8 cellular contexts compared by ENCODE assay signal in the genomic region with DNA sequence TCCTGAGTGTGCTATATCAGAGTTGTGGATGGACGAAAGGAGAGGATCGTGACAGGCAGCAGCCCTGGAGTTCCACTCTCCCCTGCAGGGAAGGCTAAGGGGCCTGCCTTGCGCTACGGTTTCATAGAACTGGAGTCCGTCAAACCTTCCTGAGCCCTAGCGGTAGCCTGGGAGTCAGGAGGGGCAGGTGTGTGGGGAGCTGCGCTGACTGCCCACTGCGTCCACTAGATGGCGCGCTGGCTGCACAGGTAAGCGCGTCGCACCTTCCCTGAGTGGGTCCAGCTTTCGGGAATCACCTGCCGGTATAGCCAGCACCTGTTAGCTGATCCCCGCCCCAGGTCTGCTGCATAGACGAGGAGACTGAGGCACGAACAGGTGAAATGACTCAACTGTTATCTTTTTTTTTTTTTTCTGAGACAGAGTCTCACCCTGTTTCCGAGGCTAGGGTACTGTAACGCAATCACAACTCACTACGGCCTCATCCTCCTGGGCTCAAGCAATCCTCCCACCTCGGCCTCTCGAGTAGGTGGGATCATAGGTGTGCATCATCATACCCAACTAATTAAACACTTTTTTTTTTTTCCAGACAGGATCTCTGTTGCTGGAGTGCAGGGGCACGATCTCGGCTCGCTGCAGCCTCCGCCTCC. TPM values are rescaled to one million over a fixed set of nuclear protein-coding genes. Genes with fewer than 3 reads are reported as not detected.
DNase-seq lines count a peak whose midpoint lies in the region; ATAC-seq and TF ChIP-seq lines count a peak whose summit lies in the region.

No MANE protein-coding gene starts in this region.

- WGBS in lower leg skin, 2 donors = 29 to 35% methylated on average over 26 to 27 of the region's 27 CpGs

- no peak overlapping the region for H3K27ac ChIP-seq in RWPE2 (ENCODE audit: poor library complexity, severe bottlenecking)

- no peaks in the 10 kb centered on the region for H3K36me3 ChIP-seq in RWPE2 (ENCODE audit: low read depth)

- H3K27ac Mint-ChIP-seq in activated naive CD4-positive, alpha-beta T cell treated with anti-CD3 and anti-CD28 coated beads, Interleukin-2, amount 10 ng/mL, durations not matched to agents 7 days and 5 days = no peak overlapping the region

- no peaks in the 10 kb centered on the region for H3K9me3 ChIP-seq in RWPE2 (ENCODE audit: severe bottlenecking)

- no peaks in the 10 kb centered on the region for H3K4me1 Mint-ChIP-seq in activated naive CD4-positive, alpha-beta T cell treated with anti-CD3 and anti-CD28 coated beads, Interleukin-2, amount 10 ng/mL, durations not matched to agents 7 days and 5 days

- TF ChIP-seq CTCF in GM10248 (IDR thresholded peaks at IDR 0.05; ENCODE audit: control extremely low read depth, extremely low read depth, low read depth, missing control alignments) (peak; percentile 95), RWPE2 (IDR thresholded peaks at IDR 0.05; ENCODE audit: poor library complexity, severe bottlenecking) (peak; percentile 98), lower leg skin (IDR thresholded peaks at IDR 0.05) (no peak)

- H3K4me1 ChIP-seq in RWPE2 (ENCODE audit: insufficient read depth, poor library complexity, severe bottlenecking) = peaks cover 25% of the 10 kb centered on the region

- ATAC-seq in RWPE2 (ENCODE audit: low read depth) = peak; percentile 82
- peak; percentile 65 for ATAC-seq in left ventricle myocardium superior

- POLR2A ChIA-PET in GM10248 (lab: Yijun Ruan, JAX) = no interaction called here

- H3K4me3 Mint-ChIP-seq in activated naive CD4-positive, alpha-beta T cell treated with anti-CD3 and anti-CD28 coated beads, Interleukin-2, amount 10 ng/mL, durations not matched to agents 7 days and 5 days = no peak overlapping the region

- H3K9me3 Mint-ChIP-seq in activated naive CD4-positive, alpha-beta T cell treated with anti-CD3 and anti-CD28 coated beads, Interleukin-2, amount 10 ng/mL, durations not matched to agents 7 days and 5 days = no peaks in the 10 kb centered on the region

- TF ChIP-seq POLR2A in lower leg skin (IDR thresholded peaks at IDR 0.05) = no peak

- no peaks in the 10 kb centered on the region for H3K36me3 Mint-ChIP-seq in activated naive CD4-positive, alpha-beta T cell treated with anti-CD3 and anti-CD28 coated beads, Interleukin-2, amount 10 ng/mL, durations not matched to agents 7 days and 5 days

- DNase-seq in GM10248 (ENCODE audit: extremely low spot score) (peak; percentile 82), LHCN-M2 (ENCODE audit: low read depth) (peak; percentile 31), RWPE2 (ENCODE audit: low spot score) (peak; percentile 78), left ventricle myocardium superior (peak; percentile 50), amniotic stem cell (lab: John Stamatoyannopoulos, UW) (no peak), lower leg skin (ENCODE audit: low spot score in 2 of 2) (no peak)
- DNase-seq in activated naive CD4-positive, alpha-beta T cell treated with anti-CD3 and anti-CD28 coated beads, Interleukin-2, amount 10 ng/mL, durations not matched to agents 7 days and 5 days = peak; percentile 72
- peak; percentile 31 to 44 for DNase-seq in stimulated activated CD4-positive, alpha-beta T cell treated with anti-CD3 and anti-CD28 coated beads, Interleukin-15, amount 100 ng/mL, for 1 hour (ENCODE audit: low read depth in 1 of 2, low spot score in 1 of 2)

- intact Hi-C loops in left ventricle myocardium superior (cut with micrococcal nuclease) (no loop called here), lower leg skin (cut with DNase I; ENCODE audit: low total_unique reads) (no loop called here)

- H3K27me3 ChIP-seq in RWPE2 (ENCODE audit: insufficient read depth, poor library complexity, severe bottlenecking) = no peaks in the 10 kb centered on the region

- H3K4me3 ChIP-seq in RWPE2 (ENCODE audit: severe bottlenecking) (no peak overlapping the region), lower leg skin (ENCODE audit: low read depth, poor library complexity, severe bottlenecking) (no peak overlapping the region)

- H3K27me3 Mint-ChIP-seq in activated naive CD4-positive, alpha-beta T cell treated with anti-CD3 and anti-CD28 coated beads, Interleukin-2, amount 10 ng/mL, durations not matched to agents 7 days and 5 days = peaks cover 8% of the 10 kb centered on the region

- CTCF ChIA-PET in GM10248 (lab: Yijun Ruan, JAX) = interaction anchor here (0.7 to 22.5 kb wide), 16 partner anchors 10 to 456 kb away, joined by 3 to 358 read pairs (median 4); a partner anchor contains a TSS
- CTCF ChIA-PET in activated naive CD4-positive, alpha-beta T cell treated with anti-CD3 and anti-CD28 coated beads, Interleukin-2, amount 10 ng/mL, durations not matched to agents 7 days and 5 days (lab: Charles Lee) = interaction anchor here (0.6 to 3.5 kb wide), 11 partner anchors 11 to 439 kb away, joined by 3 to 16 read pairs (median 4); no protein-coding TSS in a partner anchor

RNA-seq across cellular contexts. Expression of a gene that starts 20.2 kb away (rescaled TPM):
- total RNA-seq in LHCN-M2 (2014; rRNA removed) = 2.9 TPM in 2 replicates
- 4.3 TPM for polyA plus RNA-seq in LHCN-M2 (2012)
- 2.0 TPM for total RNA-seq in left ventricle myocardium superior
- total RNA-seq in lower leg skin = 10 to 100 TPM; 17.2 to 28.9 (median 20.7) TPM

Comparison
In these comparisons a context has a peak if more than half of its experiments do, and no peak if none do; other contexts are left out.
1. DNase-seq: peak in GM10248 (single experiment), LHCN-M2 (single experiment), RWPE2 (single experiment), activated naive CD4-positive, alpha-beta T cell treated with anti-CD3 and anti-CD28 coated beads, Interleukin-2, amount 10 ng/mL, durations not matched to agents 7 days and 5 days (single experiment), left ventricle myocardium superior (single experiment) and stimulated activated CD4-positive, alpha-beta T cell treated with anti-CD3 and anti-CD28 coated beads, Interleukin-15, amount 100 ng/mL, for 1 hour (2 of 2); none in amniotic stem cell (single experiment) and lower leg skin (0 of 2).
2. CTCF ChIP-seq: peak in GM10248 (single experiment) and RWPE2 (single experiment); none in lower leg skin (0 of 3).